Comparison of ENCODE assay signal across 1 cellular context in genomic region chr6:3319801-3320200, GRCh38.
TF ChIP-seq lines count a peak whose summit lies in the region.

No MANE protein-coding gene starts in this region.

TF ChIP-seq in HEK293T, 16 proteins besides CTCF, POLR2A, EP300 and RAD21 (continued from another document):
- TF ChIP-seq CTBP1 (IDR thresholded peaks at IDR 0.05; ENCODE audit: borderline replicate concordance) = no peak
- no peak for TF ChIP-seq LEF1 (IDR thresholded peaks at IDR 0.05; ENCODE audit: borderline replicate concordance)
- TF ChIP-seq FOXA1 (IDR thresholded peaks at IDR 0.05) = no peak
- no peak for TF ChIP-seq BHLHE40 (IDR thresholded peaks at IDR 0.05; ENCODE audit: borderline replicate concordance)
- TF ChIP-seq HDGF (IDR thresholded peaks at IDR 0.05; ENCODE audit: borderline replicate concordance) = no peak
- TF ChIP-seq ZNF384 (IDR thresholded peaks at IDR 0.05) = no peak
- TF ChIP-seq ARNT (IDR thresholded peaks at IDR 0.05) = no peak
- TF ChIP-seq L3MBTL2 (conservative IDR thresholded peaks at IDR 0.05) = no peak
- TF ChIP-seq FOXK2 (IDR thresholded peaks at IDR 0.05) = no peak
- no peak for TF ChIP-seq FOXM1 (IDR thresholded peaks at IDR 0.05; ENCODE audit: borderline replicate concordance)
- no peak for TF ChIP-seq TARDBP (IDR thresholded peaks at IDR 0.05)
